In the genomic region with DNA sequence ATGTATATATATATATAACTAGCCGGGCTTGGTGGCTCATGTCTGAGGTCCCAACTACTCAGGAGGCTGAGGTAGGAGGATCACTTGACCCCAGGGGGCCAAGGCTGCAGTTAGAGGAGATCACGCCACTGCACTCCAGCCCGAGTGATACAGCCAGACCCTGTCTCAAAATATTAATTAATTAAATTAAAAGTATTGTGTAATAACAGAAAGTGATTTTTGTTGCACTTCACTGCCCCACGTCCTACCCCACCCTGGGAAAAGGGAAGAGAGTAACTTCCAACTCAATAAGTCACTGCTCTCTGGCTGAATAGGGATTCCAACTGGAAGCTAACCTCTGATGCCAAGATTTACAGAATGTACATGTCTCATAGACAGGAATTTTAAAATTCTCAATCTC, we compare ENCODE assay signal across 17 cellular contexts.
"Had no signal": no experiment of that assay in that cellular context is flagged by ENCODE, and none has a peak within 500 bp of the region (broad histone marks: within the 10 kb centered on the region; RNA-seq: fewer than 3 reads in every experiment).

No MANE protein-coding gene starts in this region.

- H3K36me3 ChIP-seq: sigmoid colon, transverse colon had no signal

- H3K27ac ChIP-seq: foreskin keratinocyte, stomach, thoracic aorta, transverse colon had no signal

- H3K27me3 ChIP-seq: foreskin keratinocyte, sigmoid colon, stomach, transverse colon had no signal

- H3K9me3 ChIP-seq: sigmoid colon, stomach, thoracic aorta, transverse colon had no signal

- H3K9me3 Mint-ChIP-seq: immature natural killer cell, natural killer cell, neural crest cell had no signal

- H3K4me3 Mint-ChIP-seq: dendritic cell treated with granulocyte-macrophage colony-stimulating factor and Interleukin-4, amounts not matched to agents 40 ng/mL and 50 ng/mL, for 4 days had no signal

- H3K27ac Mint-ChIP-seq: dendritic cell treated with granulocyte-macrophage colony-stimulating factor and Interleukin-4, amounts not matched to agents 40 ng/mL and 50 ng/mL, for 4 days had no signal

- DNase-seq: erythroblast; foreskin keratinocyte; immature natural killer cell; kidney; left colon; left ventricle myocardium superior; mesendoderm; natural killer cell; posterior cingulate gyrus; sigmoid colon; stimulated activated naive CD4-positive, alpha-beta T cell; stomach; transverse colon had no signal

- H3K4me1 ChIP-seq: foreskin keratinocyte had no signal

- H3K36me3 Mint-ChIP-seq: immature natural killer cell, natural killer cell had no signal

- H3K4me3 ChIP-seq: sigmoid colon, skin epidermis, stomach, thoracic aorta, transverse colon had no signal
